In the genomic region with DNA sequence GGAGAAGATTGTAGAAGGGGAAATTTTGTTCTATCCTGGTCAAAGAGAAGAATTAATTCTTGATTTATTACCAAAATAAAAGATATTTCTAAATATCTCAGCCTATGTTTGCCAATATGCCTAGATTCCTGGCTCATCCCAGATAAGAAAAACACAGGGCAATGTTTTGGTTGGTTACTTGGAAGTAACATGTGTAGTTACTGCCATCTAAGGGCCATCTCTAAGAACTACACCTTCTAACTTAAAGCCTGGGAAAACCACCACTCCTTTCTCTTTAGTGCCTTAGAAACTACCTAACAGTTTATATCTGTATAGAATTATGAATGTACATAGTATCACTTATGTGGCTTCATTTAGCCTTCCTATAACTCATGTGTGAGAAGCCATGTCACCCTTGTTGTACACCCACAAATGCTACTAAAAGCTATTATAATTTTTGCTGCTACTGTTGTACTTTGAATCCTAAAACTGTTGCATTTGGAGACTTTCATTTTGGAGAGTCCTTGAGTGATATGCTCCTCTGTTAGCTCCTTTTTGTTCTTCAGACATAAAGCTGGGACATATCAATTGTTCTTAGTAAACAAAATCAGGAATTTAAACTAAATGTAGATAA, we compare ENCODE assay signal across 1 cellular context.
TF ChIP-seq lines count a peak whose summit lies in the region.

No MANE protein-coding gene starts in this region.

TF ChIP-seq in K562, 482 proteins besides CTCF, POLR2A, EP300 and RAD21 (continued from another document):
- TF ChIP-seq, protein P1, sequence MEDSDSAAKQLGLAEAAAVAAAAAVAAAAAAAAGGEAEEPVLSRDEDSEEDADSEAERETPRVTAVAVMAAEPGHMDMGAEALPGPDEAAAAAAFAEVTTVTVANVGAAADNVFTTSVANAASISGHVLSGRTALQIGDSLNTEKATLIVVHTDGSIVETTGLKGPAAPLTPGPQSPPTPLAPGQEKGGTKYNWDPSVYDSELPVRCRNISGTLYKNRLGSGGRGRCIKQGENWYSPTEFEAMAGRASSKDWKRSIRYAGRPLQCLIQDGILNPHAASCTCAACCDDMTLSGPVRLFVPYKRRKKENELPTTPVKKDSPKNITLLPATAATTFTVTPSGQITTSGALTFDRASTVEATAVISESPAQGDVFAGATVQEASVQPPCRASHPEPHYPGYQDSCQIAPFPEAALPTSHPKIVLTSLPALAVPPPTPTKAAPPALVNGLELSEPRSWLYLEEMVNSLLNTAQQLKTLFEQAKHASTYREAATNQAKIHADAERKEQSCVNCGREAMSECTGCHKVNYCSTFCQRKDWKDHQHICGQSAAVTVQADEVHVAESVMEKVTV (CRISPR knock-in tag; IDR thresholded peaks at IDR 0.05) = peak; percentile 76
- TF ChIP-seq KDM1A (IDR thresholded peaks at IDR 0.05) (no peak), RFX5 (IDR thresholded peaks at IDR 0.05; ENCODE audit: low read depth, low read length) (no peak), NUFIP1 (IDR thresholded peaks at IDR 0.05; ENCODE audit: partially characterized antibody) (no peak), HDAC3 (IDR thresholded peaks at IDR 0.05; ENCODE audit: borderline replicate concordance, partially characterized antibody) (peak; percentile 31)
